8 cellular contexts compared by ENCODE assay signal in the genomic region with DNA sequence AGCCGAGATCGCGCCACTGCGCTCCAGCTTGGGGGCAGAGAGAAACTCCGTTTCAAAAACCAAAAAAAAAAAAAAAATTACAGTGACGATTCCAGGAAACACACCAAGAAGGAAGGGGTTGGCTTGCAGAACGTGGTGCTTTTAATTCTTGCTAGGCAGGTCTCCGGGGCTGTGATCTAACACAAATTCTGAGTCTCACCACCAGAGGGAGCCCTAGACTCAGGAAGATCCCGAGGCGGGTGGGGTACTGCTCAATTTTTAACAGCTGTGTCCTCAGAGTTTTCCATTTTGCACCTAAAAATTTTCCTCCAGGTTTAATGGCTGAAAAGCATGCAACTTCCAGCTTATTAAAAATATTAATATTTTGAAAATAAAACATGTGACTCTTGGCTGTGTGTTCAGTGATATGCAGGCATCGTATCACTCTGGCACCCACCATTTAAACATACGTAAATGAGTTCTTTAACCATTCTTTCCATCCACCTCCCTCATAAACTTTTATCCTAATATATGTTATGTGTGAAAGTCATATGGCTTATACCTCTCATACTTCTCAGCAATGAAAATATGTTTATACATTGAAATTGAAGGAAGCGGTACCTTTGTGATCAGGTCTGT. TPM values are rescaled to one million over a fixed set of nuclear protein-coding genes. Genes with fewer than 3 reads are reported as not detected.
DNase-seq lines count a peak whose midpoint lies in the region; ATAC-seq, FAIRE-seq and TF ChIP-seq lines count a peak whose summit lies in the region.

No MANE protein-coding gene starts in this region.

- DNase-seq in SIG-M5 treated with dmso at 0.1 percent for 504 hours (lab: John Stamatoyannopoulos, UW; ENCODE audit: unreplicated experiment): peak; percentile 69
- DNase-seq in SIG-M5 (lab: John Stamatoyannopoulos, UW): no peak
- DNase-seq in LNCaP clone FGC (ENCODE audit: low read depth): peak; percentile 8
- DNase-seq in activated naive CD4-positive, alpha-beta T cell treated with anti-CD3 and anti-CD28 coated beads for 36 hours: peak; percentile 87
- DNase-seq in glomerular visceral epithelial cell (ENCODE audit: extremely low spot score): peak; percentile 65
- peak; percentile 65 for DNase-seq in pons (ENCODE audit: low spot score)
- peak; percentile 19 for DNase-seq in urothelium cell line (ENCODE audit: low spot score)

- ATAC-seq in SK-N-SH treated with all-trans-retinoic acid at 6 μM for 48 hours: peak; percentile 95

- TF ChIP-seq CTCF in LNCaP clone FGC (IDR thresholded peaks at IDR 0.05; ENCODE audit: control insufficient read depth, extremely low read depth, insufficient read depth): peak; percentile 76

- H3K27me3 Mint-ChIP-seq in activated naive CD4-positive, alpha-beta T cell treated with anti-CD3 and anti-CD28 coated beads for 36 hours (ENCODE audit: low read depth): no peaks in the 10 kb centered on the region

- peaks cover 14% of the 10 kb centered on the region for H3K9me3 Mint-ChIP-seq in activated naive CD4-positive, alpha-beta T cell treated with anti-CD3 and anti-CD28 coated beads for 36 hours

- H3K36me3 Mint-ChIP-seq in activated naive CD4-positive, alpha-beta T cell treated with anti-CD3 and anti-CD28 coated beads for 36 hours (ENCODE audit: low read depth): peaks cover 1% of the 10 kb centered on the region

- no peak for FAIRE-seq in urothelium cell line (lab: Jason Lieb, UNC)

- CTCF ChIA-PET in activated naive CD4-positive, alpha-beta T cell treated with anti-CD3 and anti-CD28 coated beads for 36 hours (lab: Charles Lee): interaction anchor here (0.6 to 9.7 kb wide), 35 partner anchors 9 to 467 kb away, joined by 3 to 208 read pairs (median 4); partner anchors contain the start of genes ABCF2 and NUB1

- peaks cover 9% of the 10 kb centered on the region for H3K4me1 Mint-ChIP-seq in activated naive CD4-positive, alpha-beta T cell treated with anti-CD3 and anti-CD28 coated beads for 36 hours (ENCODE audit: low read depth)

- H3K4me3 ChIP-seq in LNCaP clone FGC (ENCODE audit: low read depth, low read length): no peak overlapping the region

- H3K4me3 Mint-ChIP-seq in activated naive CD4-positive, alpha-beta T cell treated with anti-CD3 and anti-CD28 coated beads for 36 hours: peak overlapping the region; percentile 44

- intact Hi-C loops in activated naive CD4-positive, alpha-beta T cell treated with anti-CD3 and anti-CD28 coated beads for 36 hours (cut with micrococcal nuclease): loop anchor here (1.0 kb wide), 5 partner anchors 26 to 444 kb away; partner anchors contain the start of gene NUB1

- H3K27ac Mint-ChIP-seq in activated naive CD4-positive, alpha-beta T cell treated with anti-CD3 and anti-CD28 coated beads for 36 hours: no peak overlapping the region

TF ChIP-seq in SK-N-SH treated with all-trans-retinoic acid at 6 μM for 48 hours, 23 proteins besides CTCF, POLR2A, EP300 and RAD21:
- TF ChIP-seq PPARA (CRISPR knock-in tag; IDR thresholded peaks at IDR 0.05; ENCODE audit: borderline replicate concordance): no peak
- no peak for TF ChIP-seq ZNF565 (CRISPR knock-in tag; conservative IDR thresholded peaks at IDR 0.05; ENCODE audit: low read depth)
- TF ChIP-seq GLIS3 (CRISPR knock-in tag; IDR thresholded peaks at IDR 0.05): no peak
- no peak for TF ChIP-seq ZNF8 (CRISPR knock-in tag; IDR thresholded peaks at IDR 0.05)
- no peak for TF ChIP-seq CSDC2 (CRISPR knock-in tag; IDR thresholded peaks at IDR 0.05)
- no peak for TF ChIP-seq BACH2 (CRISPR knock-in tag; IDR thresholded peaks at IDR 0.05; ENCODE audit: borderline replicate concordance)
- TF ChIP-seq ESRRG (CRISPR knock-in tag; IDR thresholded peaks at IDR 0.05): no peak
- no peak for TF ChIP-seq ISL1 (CRISPR knock-in tag; IDR thresholded peaks at IDR 0.05)
- no peak for TF ChIP-seq CREB5 (CRISPR knock-in tag; IDR thresholded peaks at IDR 0.05; ENCODE audit: low read depth)
- no peak for TF ChIP-seq OSR1 (CRISPR knock-in tag; IDR thresholded peaks at IDR 0.05)
- TF ChIP-seq TCF4 (CRISPR knock-in tag; IDR thresholded peaks at IDR 0.05; ENCODE audit: borderline replicate concordance): no peak
TF ChIP-seq in SK-N-SH treated with all-trans-retinoic acid at 6 μM for 48 hours: peak in this region for 0.

RNA-seq across cellular contexts. Expression of gene NUB1, which starts 26.5 kb away (rescaled TPM):
- 10 to 100 TPM; 46.6 to 50.3 TPM for total RNA-seq in activated naive CD4-positive, alpha-beta T cell treated with anti-CD3 and anti-CD28 coated beads for 36 hours
